In the genomic region with DNA sequence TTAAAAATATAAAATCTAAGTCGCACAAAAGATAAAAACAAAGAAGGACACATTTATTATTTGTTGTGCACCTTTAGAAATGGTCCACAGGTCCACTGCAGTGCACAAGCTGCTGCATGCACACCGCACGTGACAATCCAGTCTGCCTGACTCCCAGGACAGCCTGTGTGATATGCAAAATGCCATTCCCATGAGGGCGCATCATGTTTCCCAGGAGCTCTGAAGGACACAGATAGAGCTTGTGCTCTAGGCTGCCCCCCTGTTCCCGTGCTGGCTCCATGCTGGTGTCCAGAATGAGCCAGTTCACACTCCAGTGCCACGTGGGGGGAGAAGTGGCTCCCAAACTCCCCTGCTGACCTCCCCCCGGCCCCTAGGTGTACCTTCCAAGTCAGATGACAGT, we compare ENCODE assay signal across 8 cellular contexts. TPM values are rescaled to one million over a fixed set of nuclear protein-coding genes. Genes with fewer than 3 reads are reported as not detected.
DNase-seq lines count a peak whose midpoint lies in the region; ATAC-seq, FAIRE-seq and TF ChIP-seq lines count a peak whose summit lies in the region.

No MANE protein-coding gene starts in this region.

- BruUV-seq in K562 (replicated peaks; lab: Mats Ljungman, UMichigan) = no TSS peak

- ATAC-seq in K562 (no peak), left lung (peak; percentile 18), HG02571 (IDR thresholded peaks at IDR 0.05; ENCODE audit: unreplicated experiment) (no peak), GM18858 (IDR thresholded peaks at IDR 0.05; ENCODE audit: unreplicated experiment) (no peak)

- in situ Hi-C loops in K562 (cut with MboI) = no loop called here

- no peaks in the 10 kb centered on the region for H3K9me1 ChIP-seq in K562 (ENCODE audit: control insufficient read depth, insufficient read depth, low read length)

- no peaks in the 10 kb centered on the region for H3K36me3 ChIP-seq in K562 (ENCODE audit: control insufficient read depth, insufficient read depth, low read length)
- no peaks in the 10 kb centered on the region for H3K36me3 ChIP-seq in left lung

- H3K27me3 ChIP-seq in K562 (ENCODE audit: control insufficient read depth in 2 of 2, insufficient read depth in 2 of 2, low read length in 2 of 2) (peaks cover 18 to 41% of the 10 kb centered on the region in 2 experiments), left lung (no peaks in the 10 kb centered on the region)

- no peak for TF ChIP-seq POLR2A in K562 (conservative IDR thresholded peaks at IDR 0.05)

- H4K20me1 ChIP-seq in K562 (replicated peaks; ENCODE audit: control insufficient read depth, insufficient read depth, low read length) = peaks cover 13% of the 10 kb centered on the region; the same call in 1 of the 2 replicates

- peaks cover 12% of the 10 kb centered on the region for H3K9me3 Mint-ChIP-seq in activated naive CD8-positive, alpha-beta T cell treated with anti-CD3 and anti-CD28 coated beads for 36 hours

- no peak for FAIRE-seq in K562 (lab: Jason Lieb, UNC)

- TF ChIP-seq EP300 in K562 (IDR thresholded peaks at IDR 0.05; ENCODE audit: low read length) = no peak

- H3K4me2 ChIP-seq in K562 (ENCODE audit: insufficient read depth, low read length) = no peak overlapping the region

- H3K4me3 Mint-ChIP-seq in activated naive CD8-positive, alpha-beta T cell treated with anti-CD3 and anti-CD28 coated beads for 36 hours = no peak overlapping the region

- H3K4me3 ChIP-seq in K562 (no peak overlapping the region), left lung (no peak overlapping the region)

- H3K27me3 Mint-ChIP-seq in activated naive CD8-positive, alpha-beta T cell treated with anti-CD3 and anti-CD28 coated beads for 36 hours = no peaks in the 10 kb centered on the region

- CTCF ChIA-PET in K562 (lab: Yijun Ruan, JAX; ENCODE audit: low intra/inter-chr PET ratio) = interaction anchor here (0.6 to 5.9 kb wide), 11 partner anchors 33 to 448 kb away, joined by 3 to 114 read pairs (median 3); no protein-coding TSS in a partner anchor

- no peaks in the 10 kb centered on the region for H3K79me2 ChIP-seq in K562 (ENCODE audit: control insufficient read depth, insufficient read depth, low read length)

- H3K27ac Mint-ChIP-seq in activated naive CD8-positive, alpha-beta T cell treated with anti-CD3 and anti-CD28 coated beads for 36 hours = no peak overlapping the region

- POLR2A ChIA-PET in K562 (lab: Yijun Ruan, JAX) = interaction anchor here (0.8 to 1.7 kb wide), 8 partner anchors 8 to 452 kb away, joined by 3 to 20 read pairs (median 3); no protein-coding TSS in a partner anchor

- H3K9ac ChIP-seq in K562 (ENCODE audit: insufficient read depth in 1 of 2, low read depth in 2 of 2, low read length in 2 of 2) = no peak overlapping the region

- 0% methylated on average over 7 of the region's 7 CpGs for WGBS in K562 (ENCODE audit: insufficient coverage, low coverage, missing lambda C conversion rate)

- intact Hi-C loops in K562 (cut with micrococcal nuclease) (loop anchor here (1.0 to 5.0 kb wide), 4 partner anchors 57 to 384 kb away; no protein-coding TSS in a partner anchor), left lung (cut with DNase I) (loop anchor here in 1 of 2 donors (5.0 kb wide), 1 partner anchor 184 kb away; no protein-coding TSS in a partner anchor)

- TF ChIP-seq CTCF in AG09319 (IDR thresholded peaks at IDR 0.05; ENCODE audit: low read depth, low read length) (peak; percentile 1; the same call in 1 of the 2 replicates), K562 (IDR thresholded peaks at IDR 0.05 in 2 of 3, conservative IDR thresholded peaks at IDR 0.05 in 1 of 3; ENCODE audit: insufficient read depth in 2 of 3, low read depth in 1 of 3, low read length in 3 of 3) (no peak), left lung (IDR thresholded peaks at IDR 0.05) (no peak)

- H3K4me1 ChIP-seq in K562 (replicated peaks in 1 of 2; ENCODE audit: control insufficient read depth in 2 of 2, insufficient read depth in 2 of 2, low read length in 2 of 2) (peaks cover 0 to 4% of the 10 kb centered on the region in 2 experiments; a peak in 1 of 5 replicates), left lung (peaks cover 0 to 4% of the 10 kb centered on the region in 2 donors)

- H3K36me3 Mint-ChIP-seq in activated naive CD8-positive, alpha-beta T cell treated with anti-CD3 and anti-CD28 coated beads for 36 hours = no peaks in the 10 kb centered on the region

- no peak overlapping the region for H3K27ac ChIP-seq in K562 (ENCODE audit: extremely low read depth, low read depth, low read length)
- no peak overlapping the region for H3K27ac ChIP-seq in left lung

- no peak overlapping the region for H2AFZ ChIP-seq in K562 (ENCODE audit: low read depth, low read length)

- DNase-seq in AG09319 (ENCODE audit: extremely low read depth, low read depth) (no peak), NCI-H1436 treated with DMSO at 0.1 percent for 48 hours (lab: John Stamatoyannopoulos, UW) (peak; percentile 81), K562 (ENCODE audit: extremely low read depth in 1 of 4, low spot score in 3 of 4) (no peak), left lung (peak in 1 of 2 donors; percentile 43), cerebellum (ENCODE audit: low spot score) (no peak)
- DNase-seq in activated naive CD8-positive, alpha-beta T cell treated with anti-CD3 and anti-CD28 coated beads for 36 hours = no peak

- no peak for TF ChIP-seq RAD21 in K562 (CRISPR knock-in tag; conservative IDR thresholded peaks at IDR 0.05 in 1 of 2, IDR thresholded peaks at IDR 0.05 in 1 of 2)

- no peaks in the 10 kb centered on the region for H3K4me1 Mint-ChIP-seq in activated naive CD8-positive, alpha-beta T cell treated with anti-CD3 and anti-CD28 coated beads for 36 hours

- H3K9me3 ChIP-seq in K562 (replicated peaks; ENCODE audit: control insufficient read depth, insufficient read depth, low read depth, low read length) (no peaks in the 10 kb centered on the region; the same call in 1 of the 2 replicates), left lung (no peaks in the 10 kb centered on the region)

RNA-seq across cellular contexts. Expression of gene RAB7B, which starts 26.5 kb away (rescaled TPM):
- total RNA-seq in K562 (2011; cell fraction: chromatin; rRNA removed; ENCODE audit: low replicate concordance) = 0.21 TPM in 1 of 2 replicates, not detected in the other
- total RNA-seq in K562 (2011; cell fraction: nucleolus; rRNA removed) = 0.17 TPM in 1 of 2 replicates, not detected in the other
- not detected in 2 replicates for total RNA-seq in K562 (2011; cell fraction: nucleoplasm; rRNA removed)
- total RNA-seq in K562 (2014; rRNA removed) (not detected in 2 replicates), K562 (2014; rRNA removed; fragmentation: Illumina TruSeq; extraction: Trizol) (0.07 TPM in 1 of 2 replicates, not detected in the other), K562 (2015; rRNA removed; fragmentation: Illumina TruSeq; extraction: Trizol) (not detected in 2 replicates), K562 (2021) (not detected in 2 replicates), left lung (10 to 100 TPM; 13.4 to 14.2 TPM), cerebellum (0.54 TPM)
- polyA plus RNA-seq in K562 (2011; rRNA removed) (0.09 and 0.29 TPM in 2 replicates), K562 (2014; fragmentation: Illumina TruSeq; extraction: Trizol) (0.12 TPM in 1 of 2 replicates, not detected in the other), K562 (2014; fragmentation: Nextera tagmentation; extraction: Ambion mirVana) (under 1 TPM; 0.03 to 0.06 TPM), K562 (2014; rRNA removed) (not detected in 2 replicates)
- 0.31 TPM in 1 of 2 replicates, not detected in the other for polyA plus RNA-seq in K562 (2011; cell fraction: cytosol; rRNA removed)
- polyA plus RNA-seq in K562 (2011; cell fraction: nucleus; rRNA removed) = 0.04 and 0.28 TPM in 2 replicates
- polyA plus RNA-seq in K562 (2012) = 0.04 and 0.17 TPM in 2 replicates
- 0.14 and 0.42 TPM in 2 replicates for polyA minus RNA-seq in K562 (2011; rRNA and poly(A)+ RNA removed)
- not detected in 2 replicates for polyA minus RNA-seq in K562 (2011; cell fraction: cytosol; rRNA and poly(A)+ RNA removed)
- 0.13 TPM in 1 of 2 replicates, not detected in the other for polyA minus RNA-seq in K562 (2011; cell fraction: nucleus; rRNA and poly(A)+ RNA removed)
- not detected for total RNA-seq in activated naive CD8-positive, alpha-beta T cell treated with anti-CD3 and anti-CD28 coated beads for 36 hours

RNA-seq across cellular contexts. Expression of gene SLC26A9, which starts 33.5 kb away (rescaled TPM):
- total RNA-seq in K562 (2011; cell fraction: chromatin; rRNA removed; ENCODE audit: low replicate concordance) = not detected in 2 replicates
- total RNA-seq in K562 (2011; cell fraction: nucleolus; rRNA removed) = not detected in 2 replicates
- not detected in 2 replicates for total RNA-seq in K562 (2011; cell fraction: nucleoplasm; rRNA removed)
- total RNA-seq in K562 (2014; rRNA removed) = not detected in 2 replicates
- not detected in 2 replicates for total RNA-seq in K562 (2014; rRNA removed; fragmentation: Illumina TruSeq; extraction: Trizol)
- not detected in 2 replicates for total RNA-seq in K562 (2015; rRNA removed; fragmentation: Illumina TruSeq; extraction: Trizol)
- total RNA-seq in K562 (2021) = not detected in 2 replicates
- polyA plus RNA-seq in K562 (2011; rRNA removed) = not detected in 2 replicates
- polyA plus RNA-seq in K562 (2011; cell fraction: cytosol; rRNA removed) = not detected in 2 replicates
- polyA plus RNA-seq in K562 (2011; cell fraction: nucleus; rRNA removed) = 0.13 TPM in 1 of 2 replicates, not detected in the other
- 0.01 and 0.03 TPM in 2 replicates for polyA plus RNA-seq in K562 (2012)
- polyA plus RNA-seq in K562 (2014; fragmentation: Illumina TruSeq; extraction: Trizol) = 0.03 TPM in 1 of 2 replicates, not detected in the other
- polyA plus RNA-seq in K562 (2014; fragmentation: Nextera tagmentation; extraction: Ambion mirVana) = not detected
- polyA plus RNA-seq in K562 (2014; rRNA removed) = not detected in 2 replicates
- polyA minus RNA-seq in K562 (2011; rRNA and poly(A)+ RNA removed) = not detected in 2 replicates
- not detected in 2 replicates for polyA minus RNA-seq in K562 (2011; cell fraction: cytosol; rRNA and poly(A)+ RNA removed)
- polyA minus RNA-seq in K562 (2011; cell fraction: nucleus; rRNA and poly(A)+ RNA removed) = under 0.01 TPM in 1 of 2 replicates, not detected in the other
- 10 to 100 TPM in 1 of 2 donors, 1 to 10 TPM in 1; 7.6 to 42.5 TPM for total RNA-seq in left lung
- not detected for total RNA-seq in cerebellum
- not detected for total RNA-seq in activated naive CD8-positive, alpha-beta T cell treated with anti-CD3 and anti-CD28 coated beads for 36 hours

RNA-seq across cellular contexts. Expression of gene CTSE, which starts 47.0 kb away (rescaled TPM):
- total RNA-seq in K562 (2011; cell fraction: chromatin; rRNA removed; ENCODE audit: low replicate concordance) = 0.16 TPM in 1 of 2 replicates, not detected in the other
- total RNA-seq in K562 (2011; cell fraction: nucleolus; rRNA removed) = not detected in 2 replicates
- total RNA-seq in K562 (2011; cell fraction: nucleoplasm; rRNA removed) = not detected in 2 replicates
- not detected in 2 replicates for total RNA-seq in K562 (2014; rRNA removed)
- 0.06 TPM in 1 of 2 replicates, not detected in the other for total RNA-seq in K562 (2014; rRNA removed; fragmentation: Illumina TruSeq; extraction: Trizol)
- 0.08 TPM in 1 of 2 replicates, not detected in the other for total RNA-seq in K562 (2015; rRNA removed; fragmentation: Illumina TruSeq; extraction: Trizol)
- total RNA-seq in K562 (2021) = 0.18 and 0.20 TPM in 2 replicates
- polyA plus RNA-seq in K562 (2011; rRNA removed) = 0.06 TPM in 1 of 2 replicates, not detected in the other
- 0.06 TPM in 1 of 2 replicates, not detected in the other for polyA plus RNA-seq in K562 (2011; cell fraction: cytosol; rRNA removed)
- polyA plus RNA-seq in K562 (2011; cell fraction: nucleus; rRNA removed) = 0.11 TPM in 1 of 2 replicates, not detected in the other
- polyA plus RNA-seq in K562 (2012) = 0.05 and 0.12 TPM in 2 replicates
- 0.09 TPM in 1 of 2 replicates, not detected in the other for polyA plus RNA-seq in K562 (2014; fragmentation: Illumina TruSeq; extraction: Trizol)
- under 1 TPM; 0.04 to 0.13 TPM for polyA plus RNA-seq in K562 (2014; fragmentation: Nextera tagmentation; extraction: Ambion mirVana)
- not detected in 2 replicates for polyA plus RNA-seq in K562 (2014; rRNA removed)
- polyA minus RNA-seq in K562 (2011; rRNA and poly(A)+ RNA removed) = 0.25 TPM in 1 of 2 replicates, not detected in the other
- not detected in 2 replicates for polyA minus RNA-seq in K562 (2011; cell fraction: cytosol; rRNA and poly(A)+ RNA removed)
- polyA minus RNA-seq in K562 (2011; cell fraction: nucleus; rRNA and poly(A)+ RNA removed) = not detected in 2 replicates
- 100 to 1,000 TPM; 191 to 624 TPM for total RNA-seq in left lung
- not detected for total RNA-seq in cerebellum
- not detected for total RNA-seq in activated naive CD8-positive, alpha-beta T cell treated with anti-CD3 and anti-CD28 coated beads for 36 hours

Comparison
In these comparisons a context has a peak if more than half of its experiments do, and no peak if none do; other contexts are left out.
1. RNA of gene CTSE, which starts 47.0 kb away (total RNA-seq): 191 to 624 TPM in left lung; 0.06 to 0.20 TPM in K562, not detected in cerebellum (single experiment) and not detected in activated naive CD8-positive, alpha-beta T cell treated with anti-CD3 and anti-CD28 coated beads for 36 hours; every median in the first group is over 100 times any median in the second.